Comparison of ENCODE assay signal across 17 cellular contexts in genomic region chr9:99352786-99353185, GRCh38.
DNase-seq lines count a peak whose midpoint lies in the region; ATAC-seq and TF ChIP-seq lines count a peak whose summit lies in the region.
"Had no signal": no experiment of that assay in that cellular context is flagged by ENCODE, and none has a peak within 500 bp of the region (broad histone marks: within the 10 kb centered on the region; RNA-seq: fewer than 3 reads in every experiment).

No MANE protein-coding gene starts in this region.

- TF ChIP-seq POLR2A in right lobe of liver (IDR thresholded peaks at IDR 0.05), result no peak

- no peaks in the 10 kb centered on the region for H3K36me3 Mint-ChIP-seq in CD4-positive, alpha-beta memory T cell

- intact Hi-C loops in right lobe of liver (cut with DNase I), result no loop called here
- intact Hi-C loops in CD4-positive, alpha-beta memory T cell (cut with micrococcal nuclease), result no loop called here

- no peak for ATAC-seq in right lobe of liver
- no peak for ATAC-seq in HG03039 (IDR thresholded peaks at IDR 0.05; ENCODE audit: unreplicated experiment)
- no peak for ATAC-seq in HG03108 (IDR thresholded peaks at IDR 0.05; ENCODE audit: unreplicated experiment)
- ATAC-seq: activated T-cell treated with anti-CD3 and anti-CD28 coated beads, Interleukin-2, amount 50 U/mL, for 4 hours had no signal

- CTCF ChIA-PET in CD4-positive, alpha-beta memory T cell (lab: Charles Lee; ENCODE audit: partially characterized antibody), result no interaction called here

- H3K27me3 ChIP-seq in right lobe of liver (no peaks in the 10 kb centered on the region), subcutaneous abdominal adipose tissue (ENCODE audit: control insufficient read depth in 5 of 5, insufficient read depth in 4 of 5, low read length in 5 of 5) (peaks cover 0 to 3% (median 0%) of the 10 kb centered on the region in 5 donors)
- H3K27me3 ChIP-seq in CD4-positive, alpha-beta memory T cell (ENCODE audit: insufficient read depth, low read length), result no peaks in the 10 kb centered on the region
- H3K27me3 ChIP-seq: testis had no signal

- 65% methylated on average over 3 of the region's 4 CpGs for WGBS in right lobe of liver (ENCODE audit: insufficient coverage, low coverage, low lambda C conversion rate, missing lambda C conversion rate)

- peak overlapping the region; percentile 48 to 63 (median 49) for H3K27ac ChIP-seq in right lobe of liver
- H3K27ac ChIP-seq in subcutaneous abdominal adipose tissue (ENCODE audit: low read depth, low read length), result peak overlapping the region; percentile 99
- H3K27ac ChIP-seq in CD4-positive, alpha-beta memory T cell (ENCODE audit: low read depth, low read length), result no peak overlapping the region
- H3K27ac ChIP-seq: testis had no signal

- H3K9me3 Mint-ChIP-seq in CD4-positive, alpha-beta memory T cell, result no peaks in the 10 kb centered on the region
- H3K9me3 Mint-ChIP-seq: activated naive CD4-positive, alpha-beta T cell treated with anti-CD3 and anti-CD28 coated beads for 36 hours; activated T-cell treated with anti-CD3 and anti-CD28 coated beads, Interleukin-2, amount 50 U/mL, for 4 hours had no signal

- POLR2A ChIA-PET in CD4-positive, alpha-beta memory T cell (lab: Charles Lee; ENCODE audit: partially characterized antibody), result no interaction called here

- TF ChIP-seq CTCF in choroid plexus epithelial cell (conservative IDR thresholded peaks at IDR 0.05; ENCODE audit: low read depth, low read length), result no peak
- TF ChIP-seq CTCF in right lobe of liver (IDR thresholded peaks at IDR 0.05), result no peak

- H3K4me1 Mint-ChIP-seq in CD4-positive, alpha-beta memory T cell, result no peaks in the 10 kb centered on the region

- H3K36me3 ChIP-seq in right lobe of liver (no peaks in the 10 kb centered on the region), subcutaneous abdominal adipose tissue (ENCODE audit: control insufficient read depth in 5 of 5, insufficient read depth in 5 of 5, low read length in 5 of 5) (no peaks in the 10 kb centered on the region)
- no peaks in the 10 kb centered on the region for H3K36me3 ChIP-seq in CD4-positive, alpha-beta memory T cell (ENCODE audit: insufficient read depth, low read length)
- H3K36me3 ChIP-seq: HAP-1 had no signal

- H3K4me1 ChIP-seq in right lobe of liver (peaks cover 0 to 32% (median 14%) of the 10 kb centered on the region in 4 donors), subcutaneous abdominal adipose tissue (ENCODE audit: control insufficient read depth in 5 of 5, insufficient read depth in 5 of 5, low read length in 5 of 5) (peaks cover 20 to 40% (median 35%) of the 10 kb centered on the region in 5 donors)
- H3K4me1 ChIP-seq in CD4-positive, alpha-beta memory T cell (ENCODE audit: insufficient read depth, low read length), result no peaks in the 10 kb centered on the region
- H3K4me1 ChIP-seq: HAP-1 had no signal

- peak; percentile 55 for DNase-seq in AG20443 (ENCODE audit: low spot score)
- DNase-seq in choroid plexus epithelial cell (ENCODE audit: low read depth), result peak; percentile 41
- DNase-seq in right lobe of liver, result no peak
- DNase-seq in CD4-positive, alpha-beta memory T cell, result no peak
- DNase-seq in HK-2 (ENCODE audit: unreplicated experiment), result no peak
- DNase-seq: activated CD8-positive, alpha-beta memory T cell treated with anti-CD3 and anti-CD28 coated beads for 24 hours; activated naive CD4-positive, alpha-beta T cell treated with anti-CD3 and anti-CD28 coated beads for 36 hours; activated T-cell treated with anti-CD3 and anti-CD28 coated beads, Interleukin-2, amount 50 U/mL, for 4 hours; DMS79 treated with DMSO at 0.1 percent for 48 hours; NCI-H2107; NCI-H524 treated with DMSO at 0.1 percent for 48 hours; stimulated activated CD4-positive, alpha-beta T cell treated with anti-CD3 and anti-CD28 coated beads, Interleukin-15, amount 100 ng/mL, for 24 hours had no signal

- H3K9me3 ChIP-seq in right lobe of liver, result no peaks in the 10 kb centered on the region
- no peaks in the 10 kb centered on the region for H3K9me3 ChIP-seq in subcutaneous abdominal adipose tissue (ENCODE audit: control insufficient read depth in 5 of 5, low read length in 5 of 5)
- H3K9me3 ChIP-seq in CD4-positive, alpha-beta memory T cell (ENCODE audit: control insufficient read depth in 1 of 2, low read length in 2 of 2), result no peaks in the 10 kb centered on the region
- H3K9me3 ChIP-seq: HAP-1, testis had no signal

- H3K4me3 ChIP-seq in choroid plexus epithelial cell (ENCODE audit: low read depth, low read length) (no peak overlapping the region), right lobe of liver (no peak overlapping the region), subcutaneous abdominal adipose tissue (ENCODE audit: low read depth in 1 of 5, low read length in 5 of 5) (no peak overlapping the region)
- no peak overlapping the region for H3K4me3 ChIP-seq in CD4-positive, alpha-beta memory T cell (ENCODE audit: low read length in 2 of 2)
- H3K4me3 ChIP-seq: HAP-1, testis had no signal

- H3K27ac Mint-ChIP-seq in CD4-positive, alpha-beta memory T cell, result no peak overlapping the region
- H3K27ac Mint-ChIP-seq: activated naive CD4-positive, alpha-beta T cell treated with anti-CD3 and anti-CD28 coated beads for 36 hours had no signal

- peaks cover 3 to 4% of the 10 kb centered on the region in 2 donors for H3K27me3 Mint-ChIP-seq in CD4-positive, alpha-beta memory T cell

- H3K9ac ChIP-seq in subcutaneous abdominal adipose tissue (ENCODE audit: low read length in 5 of 5), result peak overlapping the region in 2 of 5 donors; percentile 30 to 47

- H3K4me3 Mint-ChIP-seq in CD4-positive, alpha-beta memory T cell, result no peak overlapping the region
- H3K4me3 Mint-ChIP-seq: activated naive CD4-positive, alpha-beta T cell treated with anti-CD3 and anti-CD28 coated beads for 36 hours; activated T-cell treated with anti-CD3 and anti-CD28 coated beads, Interleukin-2, amount 50 U/mL, for 4 hours had no signal

Comparison
In these comparisons a context has a peak if more than half of its experiments do, and no peak if none do; other contexts are left out.
1. DNase-seq: peak in AG20443 (single experiment) and choroid plexus epithelial cell (single experiment); none in right lobe of liver (0 of 3), CD4-positive, alpha-beta memory T cell (0 of 5) and HK-2 (single experiment).